9 cellular contexts compared by ENCODE assay signal in genomic region chr20:22248052-22248667, GRCh38.
DNase-seq lines count a peak whose midpoint lies in the region; ATAC-seq and TF ChIP-seq lines count a peak whose summit lies in the region.
"Had no signal": no experiment of that assay in that cellular context is flagged by ENCODE, and none has a peak within 500 bp of the region (broad histone marks: within the 10 kb centered on the region; RNA-seq: fewer than 3 reads in every experiment).

No MANE protein-coding gene starts in this region.

- DNase-seq in AG08395 (ENCODE audit: low spot score): peak; percentile 26
- peak; percentile 8 for DNase-seq in GM20000 (ENCODE audit: low spot score)
- peak; percentile 17 to 60 for DNase-seq in SJCRH30
- DNase-seq in inferior parietal cortex (ENCODE audit: extremely low spot score): peak; percentile 22
- no peak for DNase-seq in GM19238 (ENCODE audit: insufficient read length, low spot score)
- DNase-seq in activated T-cell treated with anti-CD3 and anti-CD28 coated beads, Interleukin-2, amount 50 U/mL, for 48 hours: no peak
- DNase-seq: natural killer cell had no signal

- no peaks in the 10 kb centered on the region for H3K4me1 ChIP-seq in SJCRH30

- 0 out of 2 replicates have a peak, but pooled peaks cover 3% of the 10 kb centered on the region for H3K27me3 ChIP-seq in SJCRH30

- TF ChIP-seq CTCF in GM20000 (IDR thresholded peaks at IDR 0.05; ENCODE audit: extremely low read depth, missing control alignments): peak; percentile 34

- no peaks in the 10 kb centered on the region for H3K36me3 ChIP-seq in SJCRH30

- H3K27ac ChIP-seq in SJCRH30: no peak overlapping the region

- ATAC-seq in HG03460 (IDR thresholded peaks at IDR 0.05; ENCODE audit: unreplicated experiment) (no peak), HG03045 (IDR thresholded peaks at IDR 0.05; ENCODE audit: unreplicated experiment) (no peak)
- ATAC-seq: natural killer cell had no signal

- no peaks in the 10 kb centered on the region for H3K9me3 ChIP-seq in SJCRH30 (replicated peaks)

- no peak overlapping the region for H3K4me3 ChIP-seq in SJCRH30

Comparison
In these comparisons a context has a peak if more than half of its experiments do, and no peak if none do; other contexts are left out.
1. DNase-seq: peak in AG08395 (single experiment), GM20000 (single experiment), SJCRH30 (2 of 2) and inferior parietal cortex (single experiment); none in GM19238 (single experiment) and activated T-cell treated with anti-CD3 and anti-CD28 coated beads, Interleukin-2, amount 50 U/mL, for 48 hours (0 of 2).